7 cellular contexts compared by ENCODE assay signal in genomic region chr2:120949027-120949956, GRCh38.
A peak's percentile ranks its signal among the peaks of the same experiment; 100 is the strongest.
DNase-seq lines count a peak whose midpoint lies in the region; ATAC-seq and TF ChIP-seq lines count a peak whose summit lies in the region.

No MANE protein-coding gene starts in this region.

- peak overlapping the region; percentile 44 for H3K23ac ChIP-seq in neuronal stem cell (ENCODE audit: low read depth, low read length, poor library complexity)

- intact Hi-C loops in upper lobe of right lung (cut with DNase I), result no loop called here

- no peak overlapping the region for H2AFZ ChIP-seq in neuronal stem cell (ENCODE audit: low read length)

- no peak overlapping the region for H4K91ac ChIP-seq in neuronal stem cell (ENCODE audit: low read depth, low read length, poor library complexity)

- H2BK5ac ChIP-seq in neuronal stem cell (ENCODE audit: low read length), result no peak overlapping the region

- no peak overlapping the region for H3K4me3 ChIP-seq in GM06990 (replicated peaks; ENCODE audit: low read depth, low read length)
- H3K4me3 ChIP-seq in NB4 (ENCODE audit: low read depth, low read length), result no peak overlapping the region
- H3K4me3 ChIP-seq in brain microvascular endothelial cell (ENCODE audit: low read depth, low read length), result no peak overlapping the region
- no peak overlapping the region for H3K4me3 ChIP-seq in neuronal stem cell (ENCODE audit: low read length in 2 of 2)
- no peak overlapping the region for H3K4me3 ChIP-seq in upper lobe of right lung

- H3K4ac ChIP-seq in neuronal stem cell (ENCODE audit: low read length), result no peak overlapping the region

- no peak overlapping the region for H2BK12ac ChIP-seq in neuronal stem cell (ENCODE audit: low read length)

- H3K9me3 ChIP-seq in neuronal stem cell (replicated peaks in 1 of 2; ENCODE audit: control insufficient read depth in 2 of 2, insufficient read depth in 1 of 2, low read depth in 1 of 2, low read length in 2 of 2) (no peaks in the 10 kb centered on the region), upper lobe of right lung (no peaks in the 10 kb centered on the region)

- H3K27me3 ChIP-seq in GM06990 (replicated peaks; ENCODE audit: control insufficient read depth, insufficient read depth, low read length), result no peaks in the 10 kb centered on the region; the same call in 1 of the 2 replicates
- H3K27me3 ChIP-seq in brain microvascular endothelial cell (replicated peaks), result no peaks in the 10 kb centered on the region
- no peaks in the 10 kb centered on the region for H3K27me3 ChIP-seq in neuronal stem cell (ENCODE audit: control insufficient read depth in 3 of 3, insufficient read depth in 3 of 3, low read depth in 1 of 3, low read length in 3 of 3)
- no peaks in the 10 kb centered on the region for H3K27me3 ChIP-seq in upper lobe of right lung

- TF ChIP-seq CTCF in GM06990 (IDR thresholded peaks at IDR 0.05; ENCODE audit: insufficient read depth, low read length, poor library complexity, severe bottlenecking) (peak; percentile 39), NB4 (IDR thresholded peaks at IDR 0.05; ENCODE audit: low read depth, low read length) (peak; percentile 54), brain microvascular endothelial cell (IDR thresholded peaks at IDR 0.05; ENCODE audit: low read depth, low read length, missing control alignments) (peak; percentile 62), upper lobe of right lung (IDR thresholded peaks at IDR 0.05) (no peak)

- TF ChIP-seq POLR2A in NB4 (IDR thresholded peaks at IDR 0.05; ENCODE audit: extremely low read depth, insufficient read length), result no peak

- in situ Hi-C loops in brain microvascular endothelial cell (cut with HindIII; ENCODE audit: low pct_ligation_motif_present, low sequenced_read_pairs), result no loop called here

- H3K4me2 ChIP-seq in neuronal stem cell (ENCODE audit: insufficient read depth, low read length, poor library complexity, severe bottlenecking), result no peak overlapping the region

- ATAC-seq in GM21717 (IDR thresholded peaks at IDR 0.05; ENCODE audit: unreplicated experiment) (no peak), upper lobe of right lung (no peak)

- WGBS in neuronal stem cell (ENCODE audit: extremely low coverage in 2 of 2, insufficient read length in 2 of 2, insufficient replicate concordance in 1 of 2), 2 donors, result no CpG with 5 or more reads among the region's 12 CpGs

- H3K18ac ChIP-seq in neuronal stem cell (ENCODE audit: low read length), result peak overlapping the region; percentile 46

- no peak overlapping the region for H2BK15ac ChIP-seq in neuronal stem cell (ENCODE audit: low read length)

- H3K4me1 ChIP-seq in neuronal stem cell (ENCODE audit: control insufficient read depth in 2 of 2, insufficient read depth in 1 of 2, low read depth in 1 of 2, low read length in 2 of 2) (peaks cover 8 to 15% of the 10 kb centered on the region in 2 donors), upper lobe of right lung (no peaks in the 10 kb centered on the region)

- H2AK5ac ChIP-seq in neuronal stem cell (ENCODE audit: low read depth, low read length), result no peak overlapping the region

- H3K79me1 ChIP-seq in neuronal stem cell (ENCODE audit: low read depth, low read length), result peaks cover 27% of the 10 kb centered on the region

- no peak overlapping the region for H2BK120ac ChIP-seq in neuronal stem cell (ENCODE audit: low read depth, low read length)

- DNase-seq in GM06990 (ENCODE audit: extremely low read depth, insufficient read length) (no peak), NB4 (ENCODE audit: low read depth) (peak; percentile 44), brain microvascular endothelial cell (no peak), neuronal stem cell (ENCODE audit: low spot score) (no peak), upper lobe of right lung (no peak)
- no peak for DNase-seq in activated effector memory CD4-positive, alpha-beta T cell treated with Interleukin-2 at 50 U/mL for 16 hours

- no peak overlapping the region for H3K14ac ChIP-seq in neuronal stem cell (ENCODE audit: low read length)

- no peak overlapping the region for H3K27ac ChIP-seq in brain microvascular endothelial cell
- no peak overlapping the region for H3K27ac ChIP-seq in neuronal stem cell (replicated peaks; ENCODE audit: low read length)
- H3K27ac ChIP-seq in upper lobe of right lung, result no peak overlapping the region

- peak overlapping the region; percentile 9 for H3K9ac ChIP-seq in neuronal stem cell (ENCODE audit: low read depth, low read length, poor library complexity)

- H3K36me3 ChIP-seq in GM06990 (ENCODE audit: control insufficient read depth, insufficient read depth, low read length), result no peaks in the 10 kb centered on the region
- peaks cover 3% of the 10 kb centered on the region for H3K36me3 ChIP-seq in brain microvascular endothelial cell (replicated peaks)
- peaks cover 7 to 79% of the 10 kb centered on the region in 2 donors for H3K36me3 ChIP-seq in neuronal stem cell (replicated peaks in 1 of 2; ENCODE audit: control insufficient read depth in 2 of 2, insufficient read depth in 2 of 2, low read length in 2 of 2)
- no peaks in the 10 kb centered on the region for H3K36me3 ChIP-seq in upper lobe of right lung

- peak overlapping the region; percentile 20 for H4K8ac ChIP-seq in neuronal stem cell (ENCODE audit: low read depth, low read length)
